In the genomic region with DNA sequence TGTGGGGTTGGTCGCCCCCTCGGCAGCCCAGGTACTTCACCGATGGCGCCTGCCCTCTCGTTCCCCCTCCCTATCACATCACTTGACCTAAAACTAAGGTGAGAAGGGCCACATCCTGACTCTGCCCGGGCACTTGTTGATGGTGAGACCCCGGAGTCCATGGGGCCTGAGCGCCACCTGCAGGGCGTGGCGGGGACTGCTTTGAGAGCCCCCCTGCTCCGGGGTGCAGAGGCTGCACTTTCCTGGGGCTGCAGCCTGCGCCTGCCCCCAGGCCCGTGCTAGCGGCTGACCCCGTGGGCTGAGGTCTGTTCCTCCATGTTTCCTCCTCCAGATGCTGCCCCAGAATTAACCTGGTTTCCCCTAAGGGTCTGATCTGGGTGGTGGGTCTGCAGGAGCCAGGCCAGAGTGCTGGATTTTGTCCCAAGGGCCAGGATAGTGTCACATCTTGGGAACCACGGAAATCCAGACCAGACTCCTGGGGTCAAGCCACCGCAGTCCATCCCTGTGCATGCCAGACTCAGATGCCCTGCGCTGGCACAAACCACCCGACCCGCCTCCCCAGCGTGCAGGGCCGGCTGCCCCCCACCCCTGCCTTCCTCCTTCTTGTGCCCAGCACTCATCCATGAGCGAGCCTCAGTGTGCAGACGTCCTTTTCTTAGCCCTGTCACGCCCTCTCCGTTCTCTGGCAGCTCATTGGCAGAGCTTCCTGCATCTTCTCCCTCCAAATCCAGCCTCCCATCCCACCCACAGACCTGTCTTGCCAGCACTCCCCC, we compare ENCODE assay signal across 9 cellular contexts. TPM values are rescaled to one million over a fixed set of nuclear protein-coding genes. Genes with fewer than 3 reads are reported as not detected.
DNase-seq lines count a peak whose midpoint lies in the region; ATAC-seq, FAIRE-seq and TF ChIP-seq lines count a peak whose summit lies in the region.
"Had no signal": no experiment of that assay in that cellular context is flagged by ENCODE, and none has a peak within 500 bp of the region (broad histone marks: within the 10 kb centered on the region; RNA-seq: fewer than 3 reads in every experiment).

No MANE protein-coding gene starts in this region.

- CTCF ChIA-PET in HEK293 (lab: Yijun Ruan, JAX), result interaction anchor here (0.6 to 5.2 kb wide), 6 partner anchors 12 to 197 kb away, joined by 3 to 42 read pairs (median 4); no protein-coding TSS in a partner anchor

- H3K36me3 ChIP-seq in HEK293 (ENCODE audit: control insufficient read depth in 2 of 2, insufficient read depth in 1 of 2, low read length in 2 of 2) (peaks cover 0 to 33% of the 10 kb centered on the region in 2 experiments; a peak in 2 of 3 replicates), kidney (ENCODE audit: control insufficient read depth in 1 of 2, insufficient read depth in 2 of 2, low read length in 2 of 2) (peaks cover 0 to 4% of the 10 kb centered on the region in 2 donors)

- H3K27ac ChIP-seq in HEK293 (ENCODE audit: extremely low read depth, low read depth, low read length), result no peak overlapping the region
- H3K27ac ChIP-seq in kidney (ENCODE audit: low read depth in 2 of 2, low read length in 2 of 2), result no peak overlapping the region
- H3K27ac ChIP-seq: SJSA1 had no signal

- peak overlapping the region; percentile 42 for H3K4me3 Mint-ChIP-seq in T-helper 1 cell treated with Interleukin-12 subunit alpha and Interleukin-12 subunit beta and Interleukin-4 antibody, amounts not matched to agents 30 μg/mL and 1 μg/mL, for 36 hours

- POLR2A ChIA-PET in HEK293 (lab: Yijun Ruan, JAX), result interaction anchor here (0.6 to 1.8 kb wide), 2 partner anchors 16 to 19 kb away, joined by 3 to 6 read pairs; a partner anchor contains a TSS

- no peaks in the 10 kb centered on the region for H3K27me3 Mint-ChIP-seq in T-helper 1 cell treated with Interleukin-12 subunit alpha and Interleukin-12 subunit beta and Interleukin-4 antibody, amounts not matched to agents 30 μg/mL and 1 μg/mL, for 36 hours (ENCODE audit: low read depth)

- H3K4me3 ChIP-seq in HEK293 (ENCODE audit: low read depth, low read length) (no peak overlapping the region), kidney (ENCODE audit: low read length in 2 of 2) (no peak overlapping the region)
- H3K4me3 ChIP-seq: SJSA1 had no signal

- peaks cover 21% of the 10 kb centered on the region for H3K4me1 Mint-ChIP-seq in T-helper 1 cell treated with Interleukin-12 subunit alpha and Interleukin-12 subunit beta and Interleukin-4 antibody, amounts not matched to agents 30 μg/mL and 1 μg/mL, for 36 hours (ENCODE audit: low read depth)

- ATAC-seq in HG02981 (IDR thresholded peaks at IDR 0.05; ENCODE audit: unreplicated experiment) (no peak), HG03378 (IDR thresholded peaks at IDR 0.05; ENCODE audit: unreplicated experiment) (no peak)

- no peak overlapping the region for H3K9ac ChIP-seq in kidney (ENCODE audit: low read length in 2 of 2)

- DNase-seq in COLO668 (lab: John Stamatoyannopoulos, UW; ENCODE audit: unreplicated experiment) (peak; percentile 40), anterior cingulate cortex (lab: John Stamatoyannopoulos, UW) (peak in 33 of 58 donors; percentile 9 to 59 (median 29)), kidney (peak; percentile 82)
- peak; percentile 39 for DNase-seq in stimulated activated CD8-positive, alpha-beta memory T cell treated with anti-CD3 and anti-CD28 coated beads, Interleukin-12 subunit alpha, Interleukin-12 subunit beta, amount 100 ng/mL, for 1 hour (ENCODE audit: low read depth)

- intact Hi-C loops in kidney (cut with DNase I), result no loop called here

- H3K9me3 Mint-ChIP-seq in T-helper 1 cell treated with Interleukin-12 subunit alpha and Interleukin-12 subunit beta and Interleukin-4 antibody, amounts not matched to agents 30 μg/mL and 1 μg/mL, for 36 hours, result no peaks in the 10 kb centered on the region

- H3K9me3 ChIP-seq in HEK293 (ENCODE audit: control insufficient read depth, insufficient read depth, low read depth, low read length) (no peaks in the 10 kb centered on the region), kidney (ENCODE audit: control insufficient read depth in 1 of 2, low read length in 2 of 2) (no peaks in the 10 kb centered on the region)
- H3K9me3 ChIP-seq: SJSA1 had no signal

- peak overlapping the region; percentile 9 for H3K27ac Mint-ChIP-seq in T-helper 1 cell treated with Interleukin-12 subunit alpha and Interleukin-12 subunit beta and Interleukin-4 antibody, amounts not matched to agents 30 μg/mL and 1 μg/mL, for 36 hours

- TF ChIP-seq CTCF in HEK293 (tag by site-specific recombination; IDR thresholded peaks at IDR 0.05) (peak; percentile 84), kidney (IDR thresholded peaks at IDR 0.05; ENCODE audit: borderline replicate concordance, extremely low read depth, insufficient read depth) (peak; percentile 55)

- peaks cover 18% of the 10 kb centered on the region for H3K36me3 Mint-ChIP-seq in T-helper 1 cell treated with Interleukin-12 subunit alpha and Interleukin-12 subunit beta and Interleukin-4 antibody, amounts not matched to agents 30 μg/mL and 1 μg/mL, for 36 hours (ENCODE audit: low read depth)

- no peaks in the 10 kb centered on the region; the same call in 1 of the 2 replicates for H3K4me1 ChIP-seq in HEK293 (ENCODE audit: control insufficient read depth, insufficient read depth, low read length)
- peaks cover 13 to 20% of the 10 kb centered on the region in 2 donors for H3K4me1 ChIP-seq in kidney (ENCODE audit: control insufficient read depth in 1 of 2, insufficient read depth in 1 of 2, low read depth in 1 of 2, low read length in 2 of 2)

- FAIRE-seq in kidney (lab: Jason Lieb, UNC), result no peak

TF ChIP-seq in HEK293, 187 proteins besides CTCF, POLR2A, EP300 and RAD21 (continues in another document):
- TF ChIP-seq ZNF221 (tag by site-specific recombination; IDR thresholded peaks at IDR 0.05; ENCODE audit: borderline replicate concordance) (no peak), GLIS2 (tag by site-specific recombination; IDR thresholded peaks at IDR 0.05) (peak; percentile 48; the same call in 1 of the 2 replicates), ZNF391 (tag by site-specific recombination; IDR thresholded peaks at IDR 0.05; ENCODE audit: borderline replicate concordance, low read depth) (no peak), ZBTB7A (tag by site-specific recombination; IDR thresholded peaks at IDR 0.05; ENCODE audit: low read depth) (0 out of 2 replicates have a peak, but pooled peaks have one; percentile 35), ZBTB17 (tag by site-specific recombination; IDR thresholded peaks at IDR 0.05) (0 out of 2 replicates have a peak, but pooled peaks have one; percentile 10), ZNF416 (tag by site-specific recombination; IDR thresholded peaks at IDR 0.05) (no peak), ZNF654 (tag by site-specific recombination; IDR thresholded peaks at IDR 0.05; ENCODE audit: low read depth) (peak; percentile 73), GLIS1 (tag by site-specific recombination; IDR thresholded peaks at IDR 0.05) (peak; percentile 25; the same call in 1 of the 2 replicates), ZNF561 (tag by site-specific recombination; IDR thresholded peaks at IDR 0.05; ENCODE audit: borderline replicate concordance) (0 out of 2 replicates have a peak, but pooled peaks have one; percentile 30)
- TF ChIP-seq, protein P1, sequence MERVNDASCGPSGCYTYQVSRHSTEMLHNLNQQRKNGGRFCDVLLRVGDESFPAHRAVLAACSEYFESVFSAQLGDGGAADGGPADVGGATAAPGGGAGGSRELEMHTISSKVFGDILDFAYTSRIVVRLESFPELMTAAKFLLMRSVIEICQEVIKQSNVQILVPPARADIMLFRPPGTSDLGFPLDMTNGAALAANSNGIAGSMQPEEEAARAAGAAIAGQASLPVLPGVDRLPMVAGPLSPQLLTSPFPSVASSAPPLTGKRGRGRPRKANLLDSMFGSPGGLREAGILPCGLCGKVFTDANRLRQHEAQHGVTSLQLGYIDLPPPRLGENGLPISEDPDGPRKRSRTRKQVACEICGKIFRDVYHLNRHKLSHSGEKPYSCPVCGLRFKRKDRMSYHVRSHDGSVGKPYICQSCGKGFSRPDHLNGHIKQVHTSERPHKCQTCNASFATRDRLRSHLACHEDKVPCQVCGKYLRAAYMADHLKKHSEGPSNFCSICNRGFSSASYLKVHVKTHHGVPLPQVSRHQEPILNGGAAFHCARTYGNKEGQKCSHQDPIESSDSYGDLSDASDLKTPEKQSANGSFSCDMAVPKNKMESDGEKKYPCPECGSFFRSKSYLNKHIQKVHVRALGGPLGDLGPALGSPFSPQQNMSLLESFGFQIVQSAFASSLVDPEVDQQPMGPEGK (tag by site-specific recombination; IDR thresholded peaks at IDR 0.05), result peak; percentile 44; the same call in 1 of the 2 replicates
- TF ChIP-seq, protein P2, sequence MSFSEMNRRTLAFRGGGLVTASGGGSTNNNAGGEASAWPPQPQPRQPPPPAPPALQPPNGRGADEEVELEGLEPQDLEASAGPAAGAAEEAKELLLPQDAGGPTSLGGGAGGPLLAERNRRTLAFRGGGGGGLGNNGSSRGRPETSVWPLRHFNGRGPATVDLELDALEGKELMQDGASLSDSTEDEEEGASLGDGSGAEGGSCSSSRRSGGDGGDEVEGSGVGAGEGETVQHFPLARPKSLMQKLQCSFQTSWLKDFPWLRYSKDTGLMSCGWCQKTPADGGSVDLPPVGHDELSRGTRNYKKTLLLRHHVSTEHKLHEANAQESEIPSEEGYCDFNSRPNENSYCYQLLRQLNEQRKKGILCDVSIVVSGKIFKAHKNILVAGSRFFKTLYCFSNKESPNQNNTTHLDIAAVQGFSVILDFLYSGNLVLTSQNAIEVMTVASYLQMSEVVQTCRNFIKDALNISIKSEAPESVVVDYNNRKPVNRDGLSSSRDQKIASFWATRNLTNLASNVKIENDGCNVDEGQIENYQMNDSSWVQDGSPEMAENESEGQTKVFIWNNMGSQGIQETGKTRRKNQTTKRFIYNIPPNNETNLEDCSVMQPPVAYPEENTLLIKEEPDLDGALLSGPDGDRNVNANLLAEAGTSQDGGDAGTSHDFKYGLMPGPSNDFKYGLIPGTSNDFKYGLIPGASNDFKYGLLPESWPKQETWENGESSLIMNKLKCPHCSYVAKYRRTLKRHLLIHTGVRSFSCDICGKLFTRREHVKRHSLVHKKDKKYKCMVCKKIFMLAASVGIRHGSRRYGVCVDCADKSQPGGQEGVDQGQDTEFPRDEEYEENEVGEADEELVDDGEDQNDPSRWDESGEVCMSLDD (tag by site-specific recombination; IDR thresholded peaks at IDR 0.05), result peak; percentile 77; the same call in 1 of the 2 replicates

RNA-seq across cellular contexts. Expression of a gene that starts 2.7 kb away (rescaled TPM):
- 38.6 TPM for total RNA-seq in kidney
- 134 TPM for polyA plus RNA-seq in kidney (ENCODE audit: insufficient read depth, low read depth, low replicate concordance)

RNA-seq across cellular contexts. Expression of a gene that starts 3.0 kb away (rescaled TPM):
- total RNA-seq in kidney, result 42.8 TPM
- 13.9 TPM for polyA plus RNA-seq in kidney (ENCODE audit: insufficient read depth, low read depth, low replicate concordance)

RNA-seq across cellular contexts. Expression of a gene that starts 19.1 kb away (rescaled TPM):
- total RNA-seq in kidney, result 7.5 TPM
- 6.9 TPM for polyA plus RNA-seq in kidney (ENCODE audit: insufficient read depth, low read depth, low replicate concordance)

RNA-seq across cellular contexts. Expression of a gene that starts 53.3 kb away (rescaled TPM):
- total RNA-seq in kidney, result 89.7 TPM
- polyA plus RNA-seq in kidney (ENCODE audit: insufficient read depth, low read depth, low replicate concordance), result 72.7 TPM

Comparison
In these comparisons a context has a peak if more than half of its experiments do, and no peak if none do; other contexts are left out.
1. DNase-seq: peak in every context shown above with its lines; median percentile 82 in kidney; 40 in COLO668; 39 in stimulated activated CD8-positive, alpha-beta memory T cell treated with anti-CD3 and anti-CD28 coated beads, Interleukin-12 subunit alpha, Interleukin-12 subunit beta, amount 100 ng/mL, for 1 hour; 29 in anterior cingulate cortex.